In the genomic region with DNA sequence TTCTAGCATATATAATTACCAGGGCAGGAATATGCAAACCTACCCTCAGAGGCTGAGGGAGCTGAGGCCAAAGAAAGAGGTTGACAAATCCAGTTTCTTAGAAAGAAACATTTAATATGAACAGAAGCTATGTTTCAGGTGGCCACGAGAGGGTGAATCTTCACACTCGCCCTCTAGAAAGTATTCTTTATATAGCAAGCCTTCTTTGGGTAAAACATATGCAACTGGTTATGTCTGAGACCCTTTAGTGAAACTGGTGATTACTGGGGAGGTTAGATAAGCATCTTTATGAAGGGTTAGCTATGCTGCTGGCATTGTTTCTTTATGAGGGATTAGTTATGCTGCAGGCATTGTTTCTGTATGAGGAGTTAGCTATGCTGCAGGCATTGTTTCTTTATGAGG, we compare ENCODE assay signal across 8 cellular contexts. TPM values are rescaled to one million over a fixed set of nuclear protein-coding genes. Genes with fewer than 3 reads are reported as not detected.
DNase-seq lines count a peak whose midpoint lies in the region; ATAC-seq, FAIRE-seq and TF ChIP-seq lines count a peak whose summit lies in the region.

No MANE protein-coding gene starts in this region.

- POLR2A ChIA-PET in Panc1 (lab: Charles Lee), result no interaction called here

- no TSS peak for BruUV-seq in Panc1 (replicated peaks; lab: Mats Ljungman, UMichigan)

- peaks cover 3% of the 10 kb centered on the region for H3K27me3 Mint-ChIP-seq in glutamatergic neuron (ENCODE audit: unreplicated experiment)

- no peak for FAIRE-seq in HTR-8/SVneo (lab: Jason Lieb, UNC)

- intact Hi-C loops in Panc1 (cut with micrococcal nuclease; ENCODE audit: unreplicated experiment), result loop anchor here (10.0 kb wide), 1 partner anchor 67 kb away; a partner anchor contains a TSS

- no peaks in the 10 kb centered on the region for H3K9me3 Mint-ChIP-seq in glutamatergic neuron (ENCODE audit: unreplicated experiment)

- ATAC-seq in Panc1, result no peak
- no peak for ATAC-seq in GM19023 (IDR thresholded peaks at IDR 0.05; ENCODE audit: unreplicated experiment)

- CTCF ChIA-PET in Panc1 (lab: Charles Lee), result interaction anchor here (0.5 to 1.1 kb wide), 5 partner anchors 70 to 628 kb away, joined by 3 to 5 read pairs (median 4); no protein-coding TSS in a partner anchor

- H3K27ac Mint-ChIP-seq in glutamatergic neuron (ENCODE audit: unreplicated experiment), result no peak overlapping the region

- no peak overlapping the region for H3K4me3 ChIP-seq in Panc1 (ENCODE audit: low read depth in 2 of 2, low read length in 2 of 2)

- no peaks in the 10 kb centered on the region for H3K36me3 Mint-ChIP-seq in glutamatergic neuron (ENCODE audit: unreplicated experiment)

- in situ Hi-C loops in ACHN (cut with HindIII; ENCODE audit: low pct_ligation_motif_present, low pct_unique_long_range_greater_than_20kb, low sequenced_read_pairs) (no loop called here), Panc1 (cut with HindIII; ENCODE audit: low pct_unique_long_range_greater_than_20kb, low sequenced_read_pairs) (no loop called here)

- H3K27ac ChIP-seq in Panc1 (ENCODE audit: low read length), result no peak overlapping the region

- H3K4me1 Mint-ChIP-seq in glutamatergic neuron (ENCODE audit: low read depth, unreplicated experiment), result peaks cover 6% of the 10 kb centered on the region

- peak; percentile 56 for TF ChIP-seq CTCF in GM12873 (IDR thresholded peaks at IDR 0.05; ENCODE audit: insufficient read depth, low read depth, low read length, missing control alignments)
- TF ChIP-seq CTCF in Panc1 (IDR thresholded peaks at IDR 0.05), result peak; percentile 53; the same call in 1 of the 2 replicates
- TF ChIP-seq CTCF in glutamatergic neuron (IDR thresholded peaks at IDR 0.05; ENCODE audit: partially characterized antibody, unreplicated experiment), result peak; percentile 72

- no peaks in the 10 kb centered on the region for H3K9me3 ChIP-seq in Panc1 (ENCODE audit: control insufficient read depth, insufficient read depth, low read depth, low read length)

- H3K36me3 ChIP-seq in Panc1 (ENCODE audit: control insufficient read depth, insufficient read depth, low read length), result no peaks in the 10 kb centered on the region

- DNase-seq in ACHN, result peak; percentile 15
- DNase-seq in Panc1 (ENCODE audit: low read depth, low spot score), result peak; percentile 5
- DNase-seq in glutamatergic neuron, result peak; percentile 18
- DNase-seq in HTR-8/SVneo (ENCODE audit: insufficient read length, low spot score), result no peak
- no peak for DNase-seq in NCI-H2196 treated with DMSO at 0.1 percent for 48 hours (lab: John Stamatoyannopoulos, UW; ENCODE audit: unreplicated experiment)
- DNase-seq in HK-2 (ENCODE audit: unreplicated experiment), result no peak

- no peak overlapping the region for H3K4me3 Mint-ChIP-seq in glutamatergic neuron (ENCODE audit: unreplicated experiment)

- no peaks in the 10 kb centered on the region for H3K4me1 ChIP-seq in Panc1 (ENCODE audit: control insufficient read depth, insufficient read depth, low read length)

- no peaks in the 10 kb centered on the region for H3K27me3 ChIP-seq in Panc1 (ENCODE audit: control insufficient read depth, insufficient read depth, low read length)

RNA-seq across cellular contexts. Expression of a gene that starts 50.7 kb away (rescaled TPM):
- total RNA-seq in Panc1 (2021; ENCODE audit: unreplicated experiment) (not detected), glutamatergic neuron (ENCODE audit: unreplicated experiment) (not detected)
- polyA plus RNA-seq in Panc1 (2012; ENCODE audit: insufficient read length), result not detected

Comparison
In these comparisons a context has a peak if more than half of its experiments do, and no peak if none do; other contexts are left out.
1. DNase-seq: peak in ACHN (single experiment), Panc1 (single experiment) and glutamatergic neuron (single experiment); none in HTR-8/SVneo (single experiment), NCI-H2196 treated with DMSO at 0.1 percent for 48 hours (single experiment) and HK-2 (single experiment).
2. Peak in every context shown above with its lines, with median percentiles within 50 percentile points of each other: CTCF ChIP-seq.